Comparison of ENCODE assay signal across 10 cellular contexts in the genomic region with DNA sequence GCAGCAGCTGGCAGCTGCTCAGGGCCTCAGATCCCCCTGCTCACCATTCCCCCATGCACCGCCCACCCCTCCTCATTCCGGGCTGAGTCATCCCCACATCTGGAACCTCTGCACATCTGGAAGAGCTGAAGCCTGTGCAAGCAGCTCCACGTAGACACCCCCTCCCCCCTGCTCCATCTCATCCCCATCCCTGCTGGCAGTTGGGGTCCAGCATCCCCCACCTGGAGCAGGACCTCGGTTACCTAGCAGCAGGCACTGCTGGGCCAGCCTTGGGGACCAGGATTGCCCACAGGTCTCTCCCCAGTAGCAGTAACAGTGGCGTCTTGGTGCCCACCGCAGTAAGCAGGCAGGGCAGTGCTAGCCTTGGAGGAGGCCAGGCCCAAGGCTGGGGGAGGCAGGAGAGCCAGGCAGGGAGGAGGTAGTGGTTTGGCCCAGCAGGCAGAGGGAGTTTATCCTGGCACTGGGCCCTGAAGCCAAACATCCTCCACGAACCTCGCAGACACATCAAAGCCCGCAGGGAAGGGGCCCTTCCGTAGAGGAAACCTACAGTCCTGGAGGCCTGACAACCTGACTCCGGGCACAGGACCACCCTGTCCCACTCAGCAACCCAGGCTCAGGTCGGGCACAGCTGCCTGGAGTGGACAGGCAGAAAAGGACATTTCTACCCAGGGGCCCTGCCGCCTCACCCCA. TPM values are rescaled to one million over a fixed set of nuclear protein-coding genes. Genes with fewer than 3 reads are reported as not detected.
DNase-seq lines count a peak whose midpoint lies in the region; ATAC-seq and TF ChIP-seq lines count a peak whose summit lies in the region.
"Had no signal": no experiment of that assay in that cellular context is flagged by ENCODE, and none has a peak within 500 bp of the region (broad histone marks: within the 10 kb centered on the region; RNA-seq: fewer than 3 reads in every experiment).

No MANE protein-coding gene starts in this region.

- H3K36me3 ChIP-seq in BJ (ENCODE audit: control insufficient read depth, insufficient read depth, low read length) (no peaks in the 10 kb centered on the region), breast epithelium (no peaks in the 10 kb centered on the region), mucosa of descending colon (ENCODE audit: low read depth) (no peaks in the 10 kb centered on the region)

- POLR2A ChIA-PET in BJ (lab: Charles Lee): interaction anchor here (0.5 to 11.4 kb wide), 3 partner anchors 54 to 64 kb away, joined by 4 to 286 read pairs (median 6); partner anchors contain the start of gene COL1A1

- CTCF ChIA-PET in BJ (lab: Yijun Ruan, JAX): interaction anchor here (1.1 to 18.7 kb wide), 9 partner anchors 11 to 97 kb away, joined by 3 to 515 read pairs (median 4); partner anchors contain the start of gene COL1A1

- no peak for TF ChIP-seq POLR2A in breast epithelium (IDR thresholded peaks at IDR 0.05)

- H3K27ac ChIP-seq in breast epithelium: peak overlapping the region; percentile 31 to 87
- no peak overlapping the region for H3K27ac ChIP-seq in foreskin keratinocyte
- H3K27ac ChIP-seq: neutrophil had no signal

- H3K9me3 ChIP-seq in breast epithelium (no peaks in the 10 kb centered on the region), mucosa of descending colon (no peaks in the 10 kb centered on the region)
- H3K9me3 ChIP-seq: neutrophil had no signal

- ATAC-seq in mucosa of descending colon (peak; percentile 32), HG02973 (IDR thresholded peaks at IDR 0.05; ENCODE audit: unreplicated experiment) (no peak), foreskin keratinocyte (no peak), HG03025 (IDR thresholded peaks at IDR 0.05; ENCODE audit: low FRiP score, unreplicated experiment) (no peak), HG03460 (IDR thresholded peaks at IDR 0.05; ENCODE audit: unreplicated experiment) (no peak)

- H3K27me3 ChIP-seq in BJ (ENCODE audit: control insufficient read depth, insufficient read depth, low read length): no peaks in the 10 kb centered on the region
- no peaks in the 10 kb centered on the region for H3K27me3 ChIP-seq in breast epithelium
- H3K27me3 ChIP-seq in foreskin keratinocyte: peaks cover 10% of the 10 kb centered on the region

- H3K4me3 ChIP-seq in BJ (ENCODE audit: low read depth, low read length) (peak overlapping the region; percentile 10; the same call in 1 of the 2 replicates), breast epithelium (peak overlapping the region in 1 of 3 donors; percentile 8), mucosa of descending colon (no peak overlapping the region)

- TF ChIP-seq CTCF in BJ (IDR thresholded peaks at IDR 0.05; ENCODE audit: insufficient read depth, low read depth, low read length): peak; percentile 34
- TF ChIP-seq CTCF in breast epithelium (IDR thresholded peaks at IDR 0.05): no peak
- TF ChIP-seq CTCF in mucosa of descending colon (IDR thresholded peaks at IDR 0.05): no peak
- TF ChIP-seq CTCF in foreskin keratinocyte (conservative IDR thresholded peaks at IDR 0.05): no peak

- intact Hi-C loops in breast epithelium (cut with DNase I; ENCODE audit: low total_unique reads): loop anchor here (2.0 kb wide), 1 partner anchor 46 kb away; no protein-coding TSS in a partner anchor
- intact Hi-C loops in mucosa of descending colon (cut with DNase I, micrococcal nuclease): no loop called here

- H3K4me1 ChIP-seq in breast epithelium (peaks cover 12 to 23% of the 10 kb centered on the region in 2 donors), mucosa of descending colon (ENCODE audit: low read depth) (no peaks in the 10 kb centered on the region), foreskin keratinocyte (no peaks in the 10 kb centered on the region)

- DNase-seq in BJ (ENCODE audit: low read depth) (no peak), M059J (ENCODE audit: low read depth) (peak; percentile 85), breast epithelium (ENCODE audit: low spot score in 2 of 2) (peak; percentile 47 to 76), mucosa of descending colon (no peak), foreskin keratinocyte (no peak)
- DNase-seq: activated naive CD8-positive, alpha-beta T cell treated with anti-CD3 and anti-CD28 coated beads, Interleukin-2, amount 10 ng/mL, durations not matched to agents 7 days and 5 days had no signal

RNA-seq across cellular contexts. Expression of gene TMEM92, which starts 7.7 kb away (rescaled TPM):
- 0.58 and 0.67 TPM in 2 replicates for polyA plus RNA-seq in BJ (2011; rRNA removed)
- 0.10 and 0.33 TPM in 2 replicates for polyA minus RNA-seq in BJ (2011; rRNA and poly(A)+ RNA removed)
- total RNA-seq in M059J (2014; rRNA removed; shearing (Covaris generic)): 0.99 and 5.2 TPM in 2 replicates
- total RNA-seq in breast epithelium: under 1 TPM in 1 of 3 donors, not detected in 2; 0.33 TPM
- total RNA-seq in mucosa of descending colon: 1 to 10 TPM; 1.3 to 2.8 (median 2.6) TPM
- total RNA-seq in foreskin keratinocyte: 2.8 and 6.5 TPM in 2 replicates
- 6.7 and 12.4 TPM in 2 replicates for polyA plus RNA-seq in foreskin keratinocyte
- total RNA-seq: activated naive CD8-positive, alpha-beta T cell treated with anti-CD3 and anti-CD28 coated beads, Interleukin-2, amount 10 ng/mL, durations not matched to agents 7 days and 5 days had no signal

Comparison
In these comparisons a context has a peak if more than half of its experiments do, and no peak if none do; other contexts are left out.
1. DNase-seq: peak in M059J (single experiment) and breast epithelium (2 of 2); none in BJ (single experiment), mucosa of descending colon (0 of 3) and foreskin keratinocyte (0 of 2).